In the genomic region with DNA sequence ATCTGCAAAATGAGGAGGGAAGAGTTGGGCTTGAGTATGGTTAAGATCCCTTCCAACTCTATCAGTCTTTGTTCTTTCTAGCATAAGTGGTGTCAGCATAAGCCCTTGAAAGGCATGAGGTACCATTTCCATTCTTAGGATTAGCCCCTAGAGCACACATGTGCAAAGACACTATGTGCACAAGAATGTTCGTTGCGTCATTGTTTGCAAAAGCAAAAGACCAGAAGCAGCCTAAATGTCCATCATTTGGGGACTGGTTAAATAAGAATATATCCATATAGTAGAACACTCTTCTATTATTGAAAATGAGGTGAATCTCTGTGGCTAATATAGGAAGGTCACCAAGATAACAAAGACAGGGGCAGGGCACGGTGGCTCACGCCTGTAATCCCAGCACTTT, we compare ENCODE assay signal across 28 cellular contexts. TPM values are rescaled to one million over a fixed set of nuclear protein-coding genes. Genes with fewer than 3 reads are reported as not detected.
"Had no signal": no experiment of that assay in that cellular context is flagged by ENCODE, and none has a peak within 500 bp of the region (broad histone marks: within the 10 kb centered on the region; RNA-seq: fewer than 3 reads in every experiment).

No MANE protein-coding gene starts in this region.

- H3K27me3 Mint-ChIP-seq: activated CD4-positive, alpha-beta memory T cell treated with anti-CD3 and anti-CD28 coated beads for 36 hours; activated CD4-positive, alpha-beta T cell treated with anti-CD3 and anti-CD28 coated beads, Interleukin-2, amount 10 ng/mL, durations not matched to agents 7 days and 5 days; activated naive CD8-positive, alpha-beta T cell; T-cell had no signal

- DNase-seq: activated CD4-positive, alpha-beta memory T cell treated with anti-CD3 and anti-CD28 coated beads for 36 hours; activated CD4-positive, alpha-beta T cell treated with anti-CD3 and anti-CD28 coated beads, Interleukin-2, amount 10 ng/mL, durations not matched to agents 7 days and 5 days; activated CD4-positive, CD25-positive, alpha-beta regulatory T cell; activated CD8-positive, alpha-beta memory T cell treated with anti-CD3 and anti-CD28 coated beads for 24 hours; activated effector memory CD4-positive, alpha-beta T cell treated with anti-CD3 and anti-CD28 coated beads, Interleukin-2, amount 50 U/mL, for 16 hours; activated naive CD4-positive, alpha-beta T cell treated with Interleukin-2 at 50 U/mL for 16 hours; activated T-cell treated with anti-CD3 and anti-CD28 coated beads, Interleukin-2, amount 50 U/mL, for 4 hours; KG1; NCI-H1092; NCI-H1417; NCI-H1930; NCI-H345; NCI-H510A treated with DMSO at 0.1 percent for 48 hours; NCI-H69; NK-92 treated with Interleukin-12 subunit alpha and Interleukin-12 subunit beta, amount 100 ng/mL, for 24 hours; OCI-M1; RPMI8226; T-cell; T-helper 2 cell; T1000 had no signal

- H3K36me3 Mint-ChIP-seq: activated CD4-positive, alpha-beta memory T cell treated with anti-CD3 and anti-CD28 coated beads for 36 hours; activated naive CD8-positive, alpha-beta T cell; brain; T-cell had no signal

- H3K36me3 ChIP-seq: ascending aorta had no signal

- H3K9me3 Mint-ChIP-seq: activated CD4-positive, alpha-beta memory T cell treated with anti-CD3 and anti-CD28 coated beads for 36 hours; activated CD4-positive, alpha-beta T cell treated with anti-CD3 and anti-CD28 coated beads, Interleukin-2, amount 10 ng/mL, durations not matched to agents 7 days and 5 days; activated T-cell treated with anti-CD3 and anti-CD28 coated beads, Interleukin-2, amount 50 U/mL, for 4 hours; brain; T-cell had no signal

- H3K27ac Mint-ChIP-seq: activated CD4-positive, alpha-beta memory T cell treated with anti-CD3 and anti-CD28 coated beads for 36 hours; activated naive CD8-positive, alpha-beta T cell; T-cell had no signal

- H3K27me3 ChIP-seq: ascending aorta had no signal

- H3K4me1 Mint-ChIP-seq: activated CD4-positive, alpha-beta T cell treated with anti-CD3 and anti-CD28 coated beads, Interleukin-2, amount 10 ng/mL, durations not matched to agents 7 days and 5 days; T-cell had no signal

- FAIRE-seq: TTC549 had no signal

- ATAC-seq: activated T-cell treated with anti-CD3 and anti-CD28 coated beads, Interleukin-2, amount 50 U/mL, for 4 hours; Panc1; Right ventricle myocardium inferior; T-cell had no signal

- H3K27ac ChIP-seq: ascending aorta, SK-N-MC had no signal

- H3K4me3 Mint-ChIP-seq: activated CD4-positive, alpha-beta memory T cell treated with anti-CD3 and anti-CD28 coated beads for 36 hours; activated CD4-positive, alpha-beta T cell treated with anti-CD3 and anti-CD28 coated beads, Interleukin-2, amount 10 ng/mL, durations not matched to agents 7 days and 5 days; activated naive CD8-positive, alpha-beta T cell; activated T-cell treated with anti-CD3 and anti-CD28 coated beads, Interleukin-2, amount 50 U/mL, for 4 hours; brain; T-cell had no signal

- H3K4me3 ChIP-seq: ascending aorta, SK-N-MC had no signal

- H3K9me3 ChIP-seq: ascending aorta had no signal

RNA-seq across cellular contexts. Expression of a gene that starts 30.6 kb away (rescaled TPM):
- total RNA-seq: activated CD4-positive, alpha-beta memory T cell treated with anti-CD3 and anti-CD28 coated beads for 36 hours; activated CD4-positive, alpha-beta T cell treated with anti-CD3 and anti-CD28 coated beads, Interleukin-2, amount 10 ng/mL, durations not matched to agents 7 days and 5 days; activated T-cell treated with anti-CD3 and anti-CD28 coated beads, Interleukin-2, amount 50 U/mL, for 4 hours; ascending aorta; MCF 10A; T-cell had no signal
